1 cellular context compared by ENCODE assay signal in genomic region chr7:53358301-53358700, GRCh38.
TF ChIP-seq lines count a peak whose summit lies in the region.

No MANE protein-coding gene starts in this region.

TF ChIP-seq in GM23338, 12 proteins besides CTCF, POLR2A, EP300 and RAD21 (continued from another document):
- TF ChIP-seq ZNF462 (CRISPR knock-in tag; IDR thresholded peaks at IDR 0.05) (no peak), REST (IDR thresholded peaks at IDR 0.05; ENCODE audit: unreplicated experiment) (no peak), STAT1 (IDR thresholded peaks at IDR 0.05; ENCODE audit: unreplicated experiment) (no peak)
